Comparison of ENCODE assay signal across 1 cellular context in genomic region chr16:87927195-87927562, GRCh38.
TF ChIP-seq lines count a peak whose summit lies in the region.

No MANE protein-coding gene starts in this region.

TF ChIP-seq in GM23338, 12 proteins besides CTCF, POLR2A, EP300 and RAD21 (continued from another document):
- no peak for TF ChIP-seq ZNF462 (CRISPR knock-in tag; IDR thresholded peaks at IDR 0.05)
- TF ChIP-seq REST (IDR thresholded peaks at IDR 0.05; ENCODE audit: unreplicated experiment) = no peak
- TF ChIP-seq JUNB (IDR thresholded peaks at IDR 0.05; ENCODE audit: unreplicated experiment) = no peak
- TF ChIP-seq ETS1 (IDR thresholded peaks at IDR 0.05) = no peak
- TF ChIP-seq STAT1 (IDR thresholded peaks at IDR 0.05; ENCODE audit: unreplicated experiment) = no peak
- TF ChIP-seq EZH2phosphoT487 (IDR thresholded peaks at IDR 0.05; ENCODE audit: unreplicated experiment) = no peak
- TF ChIP-seq CREB1 (CRISPR knock-in tag; IDR thresholded peaks at IDR 0.05; ENCODE audit: low read depth) = no peak
- TF ChIP-seq EZH2 (IDR thresholded peaks at IDR 0.05; ENCODE audit: low read depth, unreplicated experiment) = no peak
- no peak for TF ChIP-seq ZNF331 (CRISPR knock-in tag; IDR thresholded peaks at IDR 0.05; ENCODE audit: low read depth)
- TF ChIP-seq POLR2AphosphoS5 (IDR thresholded peaks at IDR 0.05; ENCODE audit: low read depth) = no peak
- TF ChIP-seq NANOG (IDR thresholded peaks at IDR 0.05; ENCODE audit: borderline replicate concordance) = no peak
